In genomic region chrX:107760304-107761077, GRCh38 we compare ENCODE assay signal across 18 cellular contexts.
"Had no signal": no experiment of that assay in that cellular context is flagged by ENCODE, and none has a peak within 500 bp of the region (broad histone marks: within the 10 kb centered on the region; RNA-seq: fewer than 3 reads in every experiment).

No MANE protein-coding gene starts in this region.

- ATAC-seq: esophagus mucosa, left lobe of liver, mucosa of descending colon, natural killer cell had no signal

- DNase-seq: cortex of kidney; dorsolateral prefrontal cortex; effector CD8-positive, alpha-beta T cell; glutamatergic neuron; islet precursor cell; mammary epithelial cell; mucosa of descending colon; natural killer cell; stimulated activated CD4-positive, alpha-beta T cell treated with anti-CD3 and anti-CD28 coated beads, Interleukin-2, amount 100 ng/mL, for 48 hours; stimulated activated naive CD4-positive, alpha-beta T cell treated with Interleukin-2 at 50 U/mL for 16 hours; thyroid gland; uterus had no signal

- H3K27ac Mint-ChIP-seq: natural killer cell had no signal

- H3K4me3 Mint-ChIP-seq: natural killer cell, neural crest cell had no signal

- H3K9me3 Mint-ChIP-seq: natural killer cell, neural crest cell had no signal

- H3K36me3 Mint-ChIP-seq: natural killer cell had no signal

- H3K27ac ChIP-seq: right atrium auricular region, suprapubic skin, thyroid gland, upper lobe of left lung, uterus had no signal

- H3K4me1 Mint-ChIP-seq: neural crest cell had no signal
